In the genomic region with DNA sequence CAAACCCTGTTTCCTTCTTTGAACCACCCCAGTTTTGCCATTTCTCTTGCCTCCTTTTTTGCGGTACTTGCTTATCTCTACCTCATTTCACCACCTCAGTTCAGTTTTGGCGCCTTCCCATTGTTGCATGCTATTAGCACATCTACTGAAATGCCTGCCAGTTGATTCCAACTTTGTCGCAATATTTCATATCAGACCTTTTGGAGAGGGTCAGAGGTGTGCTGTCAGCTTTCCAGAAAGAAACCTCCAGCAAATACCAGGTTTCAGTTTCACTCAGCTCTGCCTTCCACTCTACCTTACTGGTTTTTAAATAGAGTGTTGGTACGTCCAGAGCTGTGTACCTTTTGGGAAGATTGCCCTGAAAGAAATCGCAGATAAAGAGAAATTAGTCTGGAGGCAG, we compare ENCODE assay signal across 24 cellular contexts.
"Had no signal": no experiment of that assay in that cellular context is flagged by ENCODE, and none has a peak within 500 bp of the region (broad histone marks: within the 10 kb centered on the region; RNA-seq: fewer than 3 reads in every experiment).

No MANE protein-coding gene starts in this region.

- DNase-seq: activated B cell treated with CpG ODN at 0.5 μM for 24 hours; activated CD4-positive, alpha-beta memory T cell treated with anti-CD3 and anti-CD28 coated beads for 36 hours; activated CD4-positive, alpha-beta T cell treated with anti-CD3 and anti-CD28 coated beads for 4 hours; activated naive CD4-positive, alpha-beta T cell treated with Interleukin-2 at 50 U/mL for 16 hours; activated T-cell treated with anti-CD3 and anti-CD28 coated beads for 4 hours; aorta; cerebellar nuclear complex; effector CD4-positive, alpha-beta T cell; heart right ventricle; immature natural killer cell; kidney glomerular epithelial cell; mammary epithelial cell; nephron progenitor cell; nucleus accumbens; posterior cingulate gyrus; stimulated activated CD4-positive, alpha-beta T cell treated with anti-CD3 and anti-CD28 coated beads, Interleukin-12 subunit alpha, Interleukin-12 subunit beta, amount 100 ng/mL, for 4 hours; stimulated activated CD4-positive, alpha-beta T cell treated with anti-CD3 and anti-CD28 coated beads, Interleukin-1b, Interleukin-23, amount 100 ng/mL, for 48 hours; stimulated activated naive CD4-positive, alpha-beta T cell treated with Interleukin-2 at 50 U/mL for 16 hours; substantia nigra; T-helper 1 cell; T-helper 9 cell; tibial artery; uterus had no signal

- H3K9me3 ChIP-seq: tibial artery, uterus had no signal

- H3K4me3 ChIP-seq: heart right ventricle, tibial artery, uterus had no signal

- H3K27ac ChIP-seq: heart right ventricle, tibial artery, uterus had no signal

- ATAC-seq: activated T-helper 17 cell treated with anti-CD3 and anti-CD28 coated beads, Interleukin-2, amount 50 U/mL, for 72 hours had no signal

- H3K4me1 ChIP-seq: tibial artery, uterus had no signal

- H3K27me3 ChIP-seq: tibial artery, uterus had no signal

- H3K36me3 ChIP-seq: heart right ventricle, tibial artery, uterus had no signal
